In genomic region chr7:152865461-152865860, GRCh38 we compare ENCODE assay signal across 19 cellular contexts.
DNase-seq lines count a peak whose midpoint lies in the region; ATAC-seq lines count a peak whose summit lies in the region.
"Had no signal": no experiment of that assay in that cellular context is flagged by ENCODE, and none has a peak within 500 bp of the region (broad histone marks: within the 10 kb centered on the region; RNA-seq: fewer than 3 reads in every experiment).

No MANE protein-coding gene starts in this region.

- H4K8ac ChIP-seq in neuronal stem cell (ENCODE audit: low read depth, low read length) = no peak overlapping the region

- no peak overlapping the region for H2BK15ac ChIP-seq in neuronal stem cell (ENCODE audit: low read length)

- H3K9me3 ChIP-seq in neuronal stem cell (replicated peaks in 1 of 2; ENCODE audit: control insufficient read depth in 2 of 2, insufficient read depth in 1 of 2, low read depth in 1 of 2, low read length in 2 of 2) = no peaks in the 10 kb centered on the region
- H3K9me3 ChIP-seq: SJCRH30 had no signal

- no peak overlapping the region for H3K4me3 Mint-ChIP-seq in activated CD8-positive, alpha-beta memory T cell treated with anti-CD3 and anti-CD28 coated beads, Interleukin-2, amount 10 ng/mL, durations not matched to agents 7 days and 5 days
- H3K4me3 Mint-ChIP-seq: CD4-positive, alpha-beta T cell had no signal

- WGBS in neuronal stem cell (ENCODE audit: extremely low coverage in 2 of 2, insufficient read length in 2 of 2, insufficient replicate concordance in 1 of 2), 2 donors = no CpG with 5 or more reads among the region's 19 CpGs

- no peak overlapping the region for H3K4ac ChIP-seq in neuronal stem cell (ENCODE audit: low read length)

- no peak overlapping the region for H2AK5ac ChIP-seq in neuronal stem cell (ENCODE audit: low read depth, low read length)

- peak; percentile 44 for DNase-seq in activated CD8-positive, alpha-beta memory T cell treated with anti-CD3 and anti-CD28 coated beads for 24 hours
- no peak for DNase-seq in activated CD8-positive, alpha-beta memory T cell treated with anti-CD3 and anti-CD28 coated beads, Interleukin-2, amount 10 ng/mL, durations not matched to agents 7 days and 5 days
- DNase-seq in H4 (ENCODE audit: low spot score) (peak; percentile 1), ecto neural progenitor cell (ENCODE audit: low spot score) (peak; percentile 21), neuronal stem cell (ENCODE audit: low spot score) (no peak), superior temporal gyrus (ENCODE audit: extremely low spot score) (no peak)
- DNase-seq: AML-193; CD4-positive, alpha-beta T cell; KG1; MM.1S; NCI-H2029; NCI-H446 treated with DMSO at 0.1 percent for 48 hours; NCI-H526; NCI-H82; PC-9; SJCRH30 had no signal

- no peaks in the 10 kb centered on the region for H3K9me3 Mint-ChIP-seq in activated CD8-positive, alpha-beta memory T cell treated with anti-CD3 and anti-CD28 coated beads, Interleukin-2, amount 10 ng/mL, durations not matched to agents 7 days and 5 days (ENCODE audit: low read depth)
- H3K9me3 Mint-ChIP-seq: CD4-positive, alpha-beta T cell had no signal

- no peak overlapping the region for H3K14ac ChIP-seq in neuronal stem cell (ENCODE audit: low read length)

- no peak overlapping the region for H3K4me2 ChIP-seq in neuronal stem cell (ENCODE audit: insufficient read depth, low read length, poor library complexity, severe bottlenecking)
- H3K4me2 ChIP-seq: BLaER1 treated with 17β-estradiol and CSF1 and Interleukin-3, amounts not matched to agents 10 nM and 100 nM; PC-9 had no signal

- no peak overlapping the region for H3K27ac ChIP-seq in neuronal stem cell (replicated peaks; ENCODE audit: low read length)
- H3K27ac ChIP-seq: BLaER1 treated with 17β-estradiol and CSF1 and Interleukin-3, amounts not matched to agents 10 nM and 100 nM; PC-9; SJCRH30 had no signal

- no peaks in the 10 kb centered on the region for H3K79me1 ChIP-seq in neuronal stem cell (ENCODE audit: low read depth, low read length)

- peak overlapping the region; percentile 39 for H3K23ac ChIP-seq in neuronal stem cell (ENCODE audit: low read depth, low read length, poor library complexity)

- H3K18ac ChIP-seq in neuronal stem cell (ENCODE audit: low read length) = peak overlapping the region; percentile 16

- no peaks in the 10 kb centered on the region for H3K36me3 Mint-ChIP-seq in activated CD8-positive, alpha-beta memory T cell treated with anti-CD3 and anti-CD28 coated beads, Interleukin-2, amount 10 ng/mL, durations not matched to agents 7 days and 5 days

- peaks cover 2% of the 10 kb centered on the region for H3K4me1 Mint-ChIP-seq in activated CD8-positive, alpha-beta memory T cell treated with anti-CD3 and anti-CD28 coated beads, Interleukin-2, amount 10 ng/mL, durations not matched to agents 7 days and 5 days

- H2BK12ac ChIP-seq in neuronal stem cell (ENCODE audit: low read length) = no peak overlapping the region

- no peak for ATAC-seq in activated CD8-positive, alpha-beta memory T cell treated with anti-CD3 and anti-CD28 coated beads, Interleukin-2, amount 10 ng/mL, durations not matched to agents 7 days and 5 days
- no peak for ATAC-seq in GM18511 (IDR thresholded peaks at IDR 0.05; ENCODE audit: unreplicated experiment)
- ATAC-seq: Right ventricle myocardium inferior had no signal

- H3K27me3 ChIP-seq in neuronal stem cell (ENCODE audit: control insufficient read depth in 3 of 3, insufficient read depth in 3 of 3, low read depth in 1 of 3, low read length in 3 of 3) = no peaks in the 10 kb centered on the region
- H3K27me3 ChIP-seq: BLaER1 treated with 17β-estradiol and CSF1 and Interleukin-3, amounts not matched to agents 10 nM and 100 nM; SJCRH30 had no signal

- no peak overlapping the region for H3K27ac Mint-ChIP-seq in activated CD8-positive, alpha-beta memory T cell treated with anti-CD3 and anti-CD28 coated beads, Interleukin-2, amount 10 ng/mL, durations not matched to agents 7 days and 5 days
- H3K27ac Mint-ChIP-seq: CD4-positive, alpha-beta T cell had no signal

- H3K9ac ChIP-seq in neuronal stem cell (ENCODE audit: low read depth, low read length, poor library complexity) = no peak overlapping the region
- H3K9ac ChIP-seq: BLaER1 treated with 17β-estradiol and CSF1 and Interleukin-3, amounts not matched to agents 10 nM and 100 nM had no signal

- no peak overlapping the region for H4K91ac ChIP-seq in neuronal stem cell (ENCODE audit: low read depth, low read length, poor library complexity)

- H2BK120ac ChIP-seq in neuronal stem cell (ENCODE audit: low read depth, low read length) = no peak overlapping the region

- no peaks in the 10 kb centered on the region for H3K36me3 ChIP-seq in neuronal stem cell (replicated peaks in 1 of 2; ENCODE audit: control insufficient read depth in 2 of 2, insufficient read depth in 2 of 2, low read length in 2 of 2)
- H3K36me3 ChIP-seq: BLaER1 treated with 17β-estradiol and CSF1 and Interleukin-3, amounts not matched to agents 10 nM and 100 nM; SJCRH30 had no signal

- H2AFZ ChIP-seq in neuronal stem cell (ENCODE audit: low read length) = no peak overlapping the region
- H2AFZ ChIP-seq: PC-9 had no signal

- no peak overlapping the region for H2BK5ac ChIP-seq in neuronal stem cell (ENCODE audit: low read length)

- no peak overlapping the region for H3K4me3 ChIP-seq in neuronal stem cell (ENCODE audit: low read length in 2 of 2)
- H3K4me3 ChIP-seq: BLaER1 treated with 17β-estradiol and CSF1 and Interleukin-3, amounts not matched to agents 10 nM and 100 nM; PC-9; SJCRH30 had no signal

- no peaks in the 10 kb centered on the region for H3K4me1 ChIP-seq in neuronal stem cell (ENCODE audit: control insufficient read depth in 2 of 2, insufficient read depth in 1 of 2, low read depth in 1 of 2, low read length in 2 of 2)

- no peaks in the 10 kb centered on the region for H3K27me3 Mint-ChIP-seq in activated CD8-positive, alpha-beta memory T cell treated with anti-CD3 and anti-CD28 coated beads, Interleukin-2, amount 10 ng/mL, durations not matched to agents 7 days and 5 days
- H3K27me3 Mint-ChIP-seq: CD4-positive, alpha-beta T cell had no signal

- CTCF ChIA-PET in activated CD8-positive, alpha-beta memory T cell treated with anti-CD3 and anti-CD28 coated beads, Interleukin-2, amount 10 ng/mL, durations not matched to agents 7 days and 5 days (lab: Charles Lee) = no interaction called here

Comparison
In these comparisons a context has a peak if more than half of its experiments do, and no peak if none do; other contexts are left out.
1. DNase-seq: peak in activated CD8-positive, alpha-beta memory T cell treated with anti-CD3 and anti-CD28 coated beads for 24 hours (single experiment), H4 (single experiment) and ecto neural progenitor cell (single experiment); none in activated CD8-positive, alpha-beta memory T cell treated with anti-CD3 and anti-CD28 coated beads, Interleukin-2, amount 10 ng/mL, durations not matched to agents 7 days and 5 days (single experiment), neuronal stem cell (single experiment) and superior temporal gyrus (single experiment).